In genomic region chr17:31260151-31260550, GRCh38 we compare ENCODE assay signal across 31 cellular contexts. TPM values are rescaled to one million over a fixed set of nuclear protein-coding genes. Genes with fewer than 3 reads are reported as not detected.
"Had no signal": no experiment of that assay in that cellular context is flagged by ENCODE, and none has a peak within 500 bp of the region (broad histone marks: within the 10 kb centered on the region; RNA-seq: fewer than 3 reads in every experiment).

No MANE protein-coding gene starts in this region.

- H3K9me3 ChIP-seq: neutrophil, pancreas, prostate gland, spleen, stomach, thoracic aorta, thyroid gland, tibial nerve, upper lobe of left lung, vagina had no signal

- H3K36me3 ChIP-seq: prostate gland had no signal

- ATAC-seq: naive thymus-derived CD8-positive, alpha-beta T cell; natural killer cell treated with Interleukin-12 subunit alpha and Interleukin-12 subunit beta and Interleukin-15 and Interleukin-18, amount 100 ng/mL, for 72 hours; pancreas; right cardiac atrium; sciatic nerve; stimulated activated effector memory CD8-positive, alpha-beta T cell treated with anti-CD3 and anti-CD28 coated beads, Interleukin-12 subunit alpha, Interleukin-12 subunit beta, amount 100 ng/mL, for 72 hours; stimulated activated naive B cell treated with anti-CD40 and anti-IgM and Interleukin-4, amounts not matched to agents 10 μg/mL and 1 μg/mL and 100 μg/mL, for 72 hours had no signal

- H3K27ac Mint-ChIP-seq: naive thymus-derived CD8-positive, alpha-beta T cell; natural killer cell treated with Interleukin-12 subunit alpha and Interleukin-12 subunit beta and Interleukin-15 and Interleukin-18, amount 100 ng/mL, for 72 hours; nephron progenitor cell; stimulated activated effector memory CD8-positive, alpha-beta T cell treated with anti-CD3 and anti-CD28 coated beads, Interleukin-12 subunit alpha, Interleukin-12 subunit beta, amount 100 ng/mL, for 72 hours; stimulated activated naive B cell treated with anti-CD40 and anti-IgM and Interleukin-4, amounts not matched to agents 10 μg/mL and 1 μg/mL and 100 μg/mL, for 72 hours; stimulated activated naive CD8-positive, alpha-beta T cell treated with anti-CD3 and anti-CD28 coated beads, Interleukin-15, Interleukin-2, amounts not matched to agents 100 ng/mL and 50 ng/mL, for 24 hours had no signal

- H3K36me3 Mint-ChIP-seq: natural killer cell treated with Interleukin-12 subunit alpha and Interleukin-12 subunit beta and Interleukin-15 and Interleukin-18, amount 100 ng/mL, for 72 hours had no signal

- DNase-seq: naive thymus-derived CD8-positive, alpha-beta T cell; nephron progenitor cell; nucleus accumbens; pancreas; retina; right cardiac atrium; spleen; stimulated activated CD4-positive, alpha-beta T cell treated with anti-CD3 and anti-CD28 coated beads, Interleukin-12 subunit alpha, Interleukin-12 subunit beta, amount 100 ng/mL, for 4 hours; stimulated activated CD4-positive, alpha-beta T cell treated with anti-CD3 and anti-CD28 coated beads, Interleukin-1b, Interleukin-23, amount 100 ng/mL, for 48 hours; stimulated activated CD4-positive, alpha-beta T cell treated with anti-CD3 and anti-CD28 coated beads, Interleukin-4, amount 100 ng/mL, for 1 hour; stimulated activated naive B cell treated with anti-CD40 and anti-IgM and Interleukin-4, amounts not matched to agents 10 μg/mL and 1 μg/mL and 100 μg/mL, for 72 hours; stimulated activated naive CD4-positive, alpha-beta T cell treated with Interleukin-2 at 50 U/mL for 16 hours; stomach; thyroid gland; trophoblast cell; upper lobe of left lung had no signal

- H3K27ac ChIP-seq: neutrophil, pancreas, prostate gland, skin epidermis, spleen, stomach, thoracic aorta, thyroid gland, tibial nerve, upper lobe of left lung, vagina had no signal

- H3K4me2 ChIP-seq: smooth muscle cell had no signal

- H3K4me1 ChIP-seq: pancreas, prostate gland, stomach, thyroid gland, tibial nerve, vagina had no signal

- FAIRE-seq: pancreas, urothelium cell line had no signal

- H3K9me3 Mint-ChIP-seq: naive thymus-derived CD8-positive, alpha-beta T cell; natural killer cell treated with Interleukin-12 subunit alpha and Interleukin-12 subunit beta and Interleukin-15 and Interleukin-18, amount 100 ng/mL, for 72 hours; nephron progenitor cell; neural crest cell; stimulated activated effector memory CD8-positive, alpha-beta T cell treated with anti-CD3 and anti-CD28 coated beads, Interleukin-12 subunit alpha, Interleukin-12 subunit beta, amount 100 ng/mL, for 72 hours; stimulated activated naive B cell treated with anti-CD40 and anti-IgM and Interleukin-4, amounts not matched to agents 10 μg/mL and 1 μg/mL and 100 μg/mL, for 72 hours; stimulated activated naive CD8-positive, alpha-beta T cell treated with anti-CD3 and anti-CD28 coated beads, Interleukin-15, Interleukin-2, amounts not matched to agents 100 ng/mL and 50 ng/mL, for 24 hours had no signal

- H3K27me3 Mint-ChIP-seq: naive thymus-derived CD8-positive, alpha-beta T cell; natural killer cell treated with Interleukin-12 subunit alpha and Interleukin-12 subunit beta and Interleukin-15 and Interleukin-18, amount 100 ng/mL, for 72 hours; stimulated activated naive B cell treated with anti-CD40 and anti-IgM and Interleukin-4, amounts not matched to agents 10 μg/mL and 1 μg/mL and 100 μg/mL, for 72 hours; stimulated activated naive CD8-positive, alpha-beta T cell treated with anti-CD3 and anti-CD28 coated beads, Interleukin-15, Interleukin-2, amounts not matched to agents 100 ng/mL and 50 ng/mL, for 24 hours had no signal

- H3K27me3 ChIP-seq: neutrophil, pancreas, spleen, stomach, thyroid gland, tibial nerve, upper lobe of left lung, vagina had no signal

- H3K4me3 Mint-ChIP-seq: naive thymus-derived CD8-positive, alpha-beta T cell; natural killer cell treated with Interleukin-12 subunit alpha and Interleukin-12 subunit beta and Interleukin-15 and Interleukin-18, amount 100 ng/mL, for 72 hours; nephron progenitor cell; neural crest cell; stimulated activated effector memory CD8-positive, alpha-beta T cell treated with anti-CD3 and anti-CD28 coated beads, Interleukin-12 subunit alpha, Interleukin-12 subunit beta, amount 100 ng/mL, for 72 hours; stimulated activated naive B cell treated with anti-CD40 and anti-IgM and Interleukin-4, amounts not matched to agents 10 μg/mL and 1 μg/mL and 100 μg/mL, for 72 hours; stimulated activated naive CD8-positive, alpha-beta T cell treated with anti-CD3 and anti-CD28 coated beads, Interleukin-15, Interleukin-2, amounts not matched to agents 100 ng/mL and 50 ng/mL, for 24 hours had no signal

- H3K4me3 ChIP-seq: pancreas, prostate gland, skin epidermis, smooth muscle cell, spleen, stomach, thoracic aorta, thyroid gland, tibial nerve, upper lobe of left lung, vagina had no signal

- H3K4me1 Mint-ChIP-seq: naive thymus-derived CD8-positive, alpha-beta T cell; nephron progenitor cell; neural crest cell; stimulated activated effector memory CD8-positive, alpha-beta T cell treated with anti-CD3 and anti-CD28 coated beads, Interleukin-12 subunit alpha, Interleukin-12 subunit beta, amount 100 ng/mL, for 72 hours; stimulated activated naive B cell treated with anti-CD40 and anti-IgM and Interleukin-4, amounts not matched to agents 10 μg/mL and 1 μg/mL and 100 μg/mL, for 72 hours had no signal

RNA-seq across cellular contexts. Expression of gene OMG, which starts 36.9 kb away (rescaled TPM):
- total RNA-seq: neural crest cell, osteocyte, prostate gland, right cardiac atrium, smooth muscle cell, thoracic aorta, tibial nerve, ureter, vagina had no signal
- polyA plus RNA-seq: naive thymus-derived CD8-positive, alpha-beta T cell had no signal

RNA-seq across cellular contexts. Expression of gene EVI2B, which starts 53.7 kb away (rescaled TPM):
- total RNA-seq: neural crest cell, osteocyte, smooth muscle cell had no signal
- polyA plus RNA-seq: smooth muscle cell had no signal
